1 cellular context compared by ENCODE assay signal in genomic region chrX:152869972-152870371, GRCh38.
TF ChIP-seq lines count a peak whose summit lies in the region.

No MANE protein-coding gene starts in this region.

TF ChIP-seq in H1, 55 proteins besides CTCF, POLR2A, EP300 and RAD21:
- TF ChIP-seq ASH2L (IDR thresholded peaks at IDR 0.05; ENCODE audit: low read length) (no peak), CBX5 (IDR thresholded peaks at IDR 0.05; ENCODE audit: low read depth, low read length) (no peak), SAP30 (IDR thresholded peaks at IDR 0.05; ENCODE audit: insufficient read depth, insufficient replicate concordance, low read length) (no peak), KDM4A (IDR thresholded peaks at IDR 0.05; ENCODE audit: low read depth, low read length, severe bottlenecking) (no peak), MAX (IDR thresholded peaks at IDR 0.05) (no peak), POLR2AphosphoS5 (IDR thresholded peaks at IDR 0.05; ENCODE audit: low read depth, low read length) (no peak), PHF8 (conservative IDR thresholded peaks at IDR 0.05; ENCODE audit: low read depth, low read length) (no peak), TCF12 (IDR thresholded peaks at IDR 0.05; ENCODE audit: low read depth, low read length) (no peak), E2F6 (IDR thresholded peaks at IDR 0.05) (no peak), EZH2 (IDR thresholded peaks at IDR 0.05; ENCODE audit: low read depth, low read length, severe bottlenecking) (no peak), FOSL1 (IDR thresholded peaks at IDR 0.05; ENCODE audit: insufficient read depth, low read depth, low read length) (no peak), GABPA (IDR thresholded peaks at IDR 0.05; ENCODE audit: borderline replicate concordance, insufficient read depth, low read length) (no peak), BCL11A (IDR thresholded peaks at IDR 0.05; ENCODE audit: low read depth in 2 of 2, low read length in 2 of 2) (no peak), HDAC6 (IDR thresholded peaks at IDR 0.05; ENCODE audit: low read depth, low read length) (no peak), CTBP2 (IDR thresholded peaks at IDR 0.05; ENCODE audit: borderline replicate concordance, insufficient read depth, insufficient read length, low read length) (no peak), SIRT6 (IDR thresholded peaks at IDR 0.05; ENCODE audit: low read length) (no peak), JUND (IDR thresholded peaks at IDR 0.05; ENCODE audit: low read length) (no peak)
TF ChIP-seq in H1: peak in this region for 0.
